Comparison of ENCODE assay signal across 8 cellular contexts in the genomic region with DNA sequence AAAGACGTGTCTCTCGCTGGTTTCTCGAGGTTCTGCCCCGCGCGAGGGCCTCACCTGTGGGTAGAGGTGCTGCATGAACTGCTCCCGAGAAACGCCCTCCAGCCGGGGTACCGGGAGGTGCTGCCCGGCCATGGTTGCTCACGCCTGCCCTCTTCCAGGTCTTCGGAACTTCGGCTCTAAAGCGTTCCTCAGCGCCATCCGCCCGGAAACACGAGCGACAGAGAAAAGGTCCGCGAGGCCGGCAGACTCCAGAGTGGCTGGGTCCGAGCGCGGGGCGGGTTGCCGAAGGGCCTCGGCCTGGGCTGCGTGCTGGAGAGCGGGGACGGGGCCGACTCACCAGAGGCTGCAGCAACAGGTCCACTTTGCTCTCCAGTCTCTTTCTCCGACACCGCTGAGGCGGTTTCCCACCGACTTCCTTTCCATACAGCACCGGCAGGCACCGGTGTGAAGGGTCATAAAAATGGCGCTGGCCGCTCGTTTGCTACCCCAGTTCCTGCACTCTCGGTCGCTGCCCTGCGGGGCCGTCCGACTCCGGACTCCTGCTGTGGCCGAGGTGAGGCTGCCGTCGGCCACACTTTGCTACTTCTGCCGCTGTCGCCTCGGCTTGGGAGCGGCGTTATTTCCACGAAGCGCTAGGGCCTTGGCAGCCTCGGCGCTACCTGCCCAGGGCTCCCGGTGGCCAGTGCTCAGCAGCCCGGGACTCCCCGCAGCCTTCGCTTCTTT. TPM values are rescaled to one million over a fixed set of nuclear protein-coding genes. Genes with fewer than 3 reads are reported as not detected.
DNase-seq lines count a peak whose midpoint lies in the region; ATAC-seq, FAIRE-seq and TF ChIP-seq lines count a peak whose summit lies in the region.

A gene with protein sequence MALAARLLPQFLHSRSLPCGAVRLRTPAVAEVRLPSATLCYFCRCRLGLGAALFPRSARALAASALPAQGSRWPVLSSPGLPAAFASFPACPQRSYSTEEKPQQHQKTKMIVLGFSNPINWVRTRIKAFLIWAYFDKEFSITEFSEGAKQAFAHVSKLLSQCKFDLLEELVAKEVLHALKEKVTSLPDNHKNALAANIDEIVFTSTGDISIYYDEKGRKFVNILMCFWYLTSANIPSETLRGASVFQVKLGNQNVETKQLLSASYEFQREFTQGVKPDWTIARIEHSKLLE (plus strand): TSS at position 244 of the 723 bp plus-strand sequence. CDS start 217 bp downstream, at position 461.
A gene with protein sequence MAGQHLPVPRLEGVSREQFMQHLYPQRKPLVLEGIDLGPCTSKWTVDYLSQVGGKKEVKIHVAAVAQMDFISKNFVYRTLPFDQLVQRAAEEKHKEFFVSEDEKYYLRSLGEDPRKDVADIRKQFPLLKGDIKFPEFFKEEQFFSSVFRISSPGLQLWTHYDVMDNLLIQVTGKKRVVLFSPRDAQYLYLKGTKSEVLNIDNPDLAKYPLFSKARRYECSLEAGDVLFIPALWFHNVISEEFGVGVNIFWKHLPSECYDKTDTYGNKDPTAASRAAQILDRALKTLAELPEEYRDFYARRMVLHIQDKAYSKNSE (minus strand): TSS at position 153 of the 723 bp plus-strand sequence. CDS start 21 bp downstream, at position 132.

- no peaks in the 10 kb centered on the region for H3K27me3 ChIP-seq in adipocyte (replicated peaks; ENCODE audit: control insufficient read depth, insufficient read depth, low read length)
- no peaks in the 10 kb centered on the region for H3K27me3 ChIP-seq in heart left ventricle
- H3K27me3 ChIP-seq in upper lobe of left lung = no peaks in the 10 kb centered on the region

- DNase-seq in GM12892 (ENCODE audit: insufficient read length) (peak; percentile 77), NCI-H1417 treated with DMSO at 0.1 percent for 48 hours (lab: John Stamatoyannopoulos, UW) (peak; percentile 57), T follicular helper cell (ENCODE audit: low read depth) (peak; percentile 62), adipocyte (ENCODE audit: low read depth) (peak; percentile 91), heart left ventricle (peak; percentile 83 to 90 (median 86)), posterior cingulate gyrus (peak; percentile 79 to 98 (median 84)), upper lobe of left lung (peak; percentile 86 to 92)

- 0% methylated on average over 25 to 64 of the region's 64 CpGs for WGBS in heart left ventricle, 4 donors
- 0% methylated on average over 16 to 64 of the region's 64 CpGs for WGBS in upper lobe of left lung, 2 donors

- H3K4me1 ChIP-seq in adipocyte (ENCODE audit: control insufficient read depth, insufficient read depth, low read length) (peaks cover 21% of the 10 kb centered on the region), heart left ventricle (peaks cover 4 to 49% (median 25%) of the 10 kb centered on the region in 12 donors), upper lobe of left lung (peaks cover 27 to 49% (median 35%) of the 10 kb centered on the region in 4 donors)

- intact Hi-C loops in heart left ventricle (cut with DNase I) (loop anchor here in 2 of 10 donors (2.0 to 10.0 kb wide), 2 partner anchors 45 to 899 kb away; a partner anchor contains a TSS), posterior cingulate gyrus (cut with DNase I) (loop anchor here (2.0 kb wide), 1 partner anchor 45 kb away; a partner anchor contains a TSS)

- TF ChIP-seq POLR2A in GM12892 (IDR thresholded peaks at IDR 0.05; ENCODE audit: low read depth, low read length) (peak; percentile 90), heart left ventricle (IDR thresholded peaks at IDR 0.05) (peak in 1 of 2 donors; percentile 49), upper lobe of left lung (IDR thresholded peaks at IDR 0.05) (peak in 3 of 4 donors; percentile 50 to 84 (median 57))

- H3K9ac ChIP-seq in adipocyte (ENCODE audit: low read length) = peak within 1 kb of the TSS; percentile 97

- H3K4me3 ChIP-seq in adipocyte (ENCODE audit: low read length) (peak within 1 kb of the TSS; percentile 99), heart left ventricle (peak within 1 kb of the TSS; percentile 63 to 99 (median 88)), upper lobe of left lung (peak within 1 kb of the TSS; percentile 81 to 100 (median 94))

- ATAC-seq in HG02798 (IDR thresholded peaks at IDR 0.05; ENCODE audit: poor library complexity, unreplicated experiment) = peak; percentile 88
- ATAC-seq in heart left ventricle = peak; percentile 93 to 97 (median 96)
- ATAC-seq in upper lobe of left lung (ENCODE audit: low FRiP score in 2 of 2) = peak; percentile 97 to 98

- H3K36me3 ChIP-seq in adipocyte (ENCODE audit: control insufficient read depth, insufficient read depth, low read length, severe bottlenecking) (peaks cover 19% of the 10 kb centered on the region), heart left ventricle (peaks cover 0 to 30% (median 18%) of the 10 kb centered on the region in 9 donors), upper lobe of left lung (peaks cover 0 to 18% (median 9%) of the 10 kb centered on the region in 4 donors)

- TF ChIP-seq EP300 in upper lobe of left lung (IDR thresholded peaks at IDR 0.05) = no peak

- H3K27ac ChIP-seq in heart left ventricle (peak within 1 kb of the TSS; percentile 90 to 98 (median 92)), upper lobe of left lung (peak within 1 kb of the TSS; percentile 90 to 97 (median 95))

- FAIRE-seq in GM12892 (lab: Jason Lieb, UNC) = peak; percentile 91

- H3K9me3 ChIP-seq in adipocyte (ENCODE audit: control insufficient read depth, low read length) = no peaks in the 10 kb centered on the region
- no peaks in the 10 kb centered on the region for H3K9me3 ChIP-seq in heart left ventricle
- H3K9me3 ChIP-seq in upper lobe of left lung = peaks cover 0 to 6% (median 0%) of the 10 kb centered on the region in 4 donors

- peak in 7 of 12 donors; percentile 18 to 54 (median 30) for TF ChIP-seq CTCF in heart left ventricle (IDR thresholded peaks at IDR 0.05)
- TF ChIP-seq CTCF in upper lobe of left lung (IDR thresholded peaks at IDR 0.05) = peak in 5 of 6 experiments; percentile 6 to 44 (median 25)

RNA-seq across cellular contexts. Expression of the first gene that starts in this region (rescaled TPM):
- 20.1 TPM for polyA plus RNA-seq in GM12892 (2012; ENCODE audit: missing spikeins)
- 10 to 100 TPM; 18.1 to 38.5 (median 22.8) TPM for total RNA-seq in heart left ventricle
- polyA plus RNA-seq in heart left ventricle = 10 to 100 TPM in 1 of 2 donors, 1 to 10 TPM in 1; 9.4 to 32.5 TPM
- 10 to 100 TPM in 4 of 6 donors, 1 to 10 TPM in 2; 2.1 to 25.1 (median 13.4) TPM for total RNA-seq in upper lobe of left lung

RNA-seq across cellular contexts. Expression of the second gene that starts in this region (rescaled TPM):
- 6.7 TPM for polyA plus RNA-seq in GM12892 (2012; ENCODE audit: missing spikeins)
- total RNA-seq in heart left ventricle (1 to 10 TPM; 1.4 to 4.1 (median 3.0) TPM), upper lobe of left lung (10 to 100 TPM in 2 of 6 donors, 1 to 10 TPM in 4; 3.1 to 17.8 (median 7.2) TPM)
- polyA plus RNA-seq in heart left ventricle = 1 to 10 TPM; 1.5 to 4.4 TPM

Comparison
In these comparisons a context has a peak if more than half of its experiments do, and no peak if none do; other contexts are left out.
1. Peak in every context shown above with its lines: DNase-seq, ATAC-seq, H3K4me3 ChIP-seq and H3K27ac ChIP-seq.